31 cellular contexts compared by ENCODE assay signal in the genomic region with DNA sequence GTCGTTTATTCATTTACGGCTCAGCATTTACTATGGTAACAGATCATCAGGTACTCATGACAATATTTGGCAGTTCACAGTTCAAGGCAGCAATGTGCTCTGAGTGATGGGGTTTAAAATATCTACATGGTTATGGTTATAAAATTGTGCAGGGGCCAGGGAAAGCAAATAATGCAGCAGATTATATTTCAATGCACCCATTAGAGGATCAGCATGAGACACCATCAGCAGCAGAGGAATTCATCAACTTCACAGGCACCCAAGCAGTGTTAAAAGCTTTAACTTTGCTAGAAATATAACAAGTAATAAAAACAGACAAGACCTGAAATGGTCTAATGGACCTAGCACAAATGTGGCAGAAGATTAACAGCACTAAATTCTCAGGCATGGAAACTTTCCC. TPM values are rescaled to one million over a fixed set of nuclear protein-coding genes. Genes with fewer than 3 reads are reported as not detected.
"Had no signal": no experiment of that assay in that cellular context is flagged by ENCODE, and none has a peak within 500 bp of the region (broad histone marks: within the 10 kb centered on the region; RNA-seq: fewer than 3 reads in every experiment).

No MANE protein-coding gene starts in this region.

- H3K36me3 ChIP-seq: heart left ventricle, left ventricle myocardium inferior, neural progenitor cell, neutrophil, prostate gland, right lobe of liver, tibial nerve, vagina had no signal

- H3K27me3 Mint-ChIP-seq: stimulated activated memory B cell treated with anti-CD40 and anti-IgM and Interleukin-4, amounts not matched to agents 10 μg/mL and 1 μg/mL and 100 μg/mL, for 72 hours; stimulated activated naive CD8-positive, alpha-beta T cell treated with anti-CD3 and anti-CD28 coated beads, Interleukin-15, amount 100 ng/mL, for 72 hours had no signal

- H3K4me1 ChIP-seq: heart left ventricle, left ventricle myocardium inferior, neural progenitor cell, prostate gland, right lobe of liver, tibial nerve, vagina had no signal

- H3K27me3 ChIP-seq: heart left ventricle, neural progenitor cell, neutrophil, right lobe of liver, tibial nerve, vagina had no signal

- H3K9ac ChIP-seq: neural progenitor cell had no signal

- H3K9me3 Mint-ChIP-seq: naive thymus-derived CD8-positive, alpha-beta T cell; neural progenitor cell; stimulated activated naive CD8-positive, alpha-beta T cell treated with anti-CD3 and anti-CD28 coated beads, Interleukin-15, amount 100 ng/mL, for 72 hours; type B pancreatic cell had no signal

- H3K4me1 Mint-ChIP-seq: immature natural killer cell; naive thymus-derived CD8-positive, alpha-beta T cell; stimulated activated memory B cell treated with anti-CD40 and anti-IgM and Interleukin-4, amounts not matched to agents 10 μg/mL and 1 μg/mL and 100 μg/mL, for 72 hours; stimulated activated naive CD8-positive, alpha-beta T cell treated with anti-CD3 and anti-CD28 coated beads, Interleukin-15, amount 100 ng/mL, for 72 hours had no signal

- FAIRE-seq: islet of Langerhans, kidney had no signal

- H3K27ac ChIP-seq: heart left ventricle, left ventricle myocardium inferior, neural progenitor cell, neutrophil, prostate gland, right lobe of liver, tibial nerve, vagina had no signal

- H3K27ac Mint-ChIP-seq: immature natural killer cell; naive thymus-derived CD8-positive, alpha-beta T cell; nephron; neural progenitor cell; stimulated activated memory B cell treated with anti-CD40 and anti-IgM and Interleukin-4, amounts not matched to agents 10 μg/mL and 1 μg/mL and 100 μg/mL, for 72 hours; stimulated activated naive CD8-positive, alpha-beta T cell treated with anti-CD3 and anti-CD28 coated beads, Interleukin-15, amount 100 ng/mL, for 72 hours; type B pancreatic cell had no signal

- H3K36me3 Mint-ChIP-seq: immature natural killer cell; neural progenitor cell; stimulated activated memory B cell treated with anti-CD40 and anti-IgM and Interleukin-4, amounts not matched to agents 10 μg/mL and 1 μg/mL and 100 μg/mL, for 72 hours; type B pancreatic cell had no signal

- ATAC-seq: heart left ventricle; left colon; mucosa of descending colon; naive thymus-derived CD8-positive, alpha-beta T cell; right lobe of liver; stimulated activated memory B cell treated with anti-CD40 and anti-IgM and Interleukin-4, amounts not matched to agents 10 μg/mL and 1 μg/mL and 100 μg/mL, for 72 hours; stimulated activated naive CD8-positive, alpha-beta T cell treated with anti-CD3 and anti-CD28 coated beads, Interleukin-15, amount 100 ng/mL, for 72 hours had no signal

- H3K4me3 ChIP-seq: heart left ventricle, left ventricle myocardium inferior, lung, mucosa of descending colon, neural progenitor cell, prostate gland, right lobe of liver, smooth muscle cell, tibial nerve, vagina had no signal

- H3K9me3 ChIP-seq: heart left ventricle, left ventricle myocardium inferior, mucosa of descending colon, neutrophil, prostate gland, right lobe of liver, tibial nerve, vagina had no signal

- H3K4me2 ChIP-seq: neural progenitor cell, smooth muscle cell had no signal

- DNase-seq: heart left ventricle; hypothalamus; immature natural killer cell; kidney; left colon; left ventricle myocardium inferior; mesendoderm; midbrain; mucosa of descending colon; naive thymus-derived CD8-positive, alpha-beta T cell; occipital lobe; posterior cingulate gyrus; right lobe of liver; stimulated activated CD4-positive, alpha-beta T cell treated with anti-CD3 and anti-CD28 coated beads, Interleukin-1b, Interleukin-23, amount 100 ng/mL, for 48 hours; stimulated activated CD4-positive, alpha-beta T cell treated with anti-CD3 and anti-CD28 coated beads, Interleukin-2, amount 100 ng/mL, for 48 hours; stimulated activated CD4-positive, alpha-beta T cell treated with anti-CD3 and anti-CD28 coated beads, Interleukin-4, amount 100 ng/mL, for 4 hours; stimulated activated CD8-positive, alpha-beta memory T cell treated with anti-CD3 and anti-CD28 coated beads, Interleukin-4, amount 100 ng/mL, for 48 hours; stimulated activated naive CD4-positive, alpha-beta T cell treated with Interleukin-2 at 50 U/mL for 16 hours; stimulated activated naive CD8-positive, alpha-beta T cell treated with anti-CD3 and anti-CD28 coated beads, Interleukin-15, amount 100 ng/mL, for 72 hours; substantia nigra had no signal

- H2AFZ ChIP-seq: neural progenitor cell had no signal

- H3K4me3 Mint-ChIP-seq: immature natural killer cell; naive thymus-derived CD8-positive, alpha-beta T cell; nephron; neural progenitor cell; stimulated activated memory B cell treated with anti-CD40 and anti-IgM and Interleukin-4, amounts not matched to agents 10 μg/mL and 1 μg/mL and 100 μg/mL, for 72 hours; stimulated activated naive CD8-positive, alpha-beta T cell treated with anti-CD3 and anti-CD28 coated beads, Interleukin-15, amount 100 ng/mL, for 72 hours; type B pancreatic cell had no signal

RNA-seq across cellular contexts. Expression of gene PARD3B, which starts 34.3 kb away (rescaled TPM):
- polyA plus RNA-seq: immature natural killer cell had no signal
